ENCODE assay signal across 1 cellular context in genomic region chr17:14318906-14319205, GRCh38.
A peak's percentile ranks its signal among the peaks of the same experiment; 100 is the strongest.
TF ChIP-seq lines count a peak whose summit lies in the region.

No MANE protein-coding gene starts in this region.

TF ChIP-seq in HepG2, 621 proteins besides CTCF, POLR2A, EP300 and RAD21 (continued from another document):
- peak; percentile 59; the same call in 1 of the 2 replicates for TF ChIP-seq ZNF564 (CRISPR knock-in tag; IDR thresholded peaks at IDR 0.05)
- TF ChIP-seq MAFK (conservative IDR thresholded peaks at IDR 0.05 in 1 of 2, IDR thresholded peaks at IDR 0.05 in 1 of 2; ENCODE audit: low read length in 2 of 2): no peak
- no peak for TF ChIP-seq DNMT1 (CRISPR knock-in tag; IDR thresholded peaks at IDR 0.05)
- TF ChIP-seq POLR2G (IDR thresholded peaks at IDR 0.05; ENCODE audit: low read depth, low read length): no peak
- TF ChIP-seq BORCS8-MEF2B (CRISPR knock-in tag; IDR thresholded peaks at IDR 0.05): no peak
- no peak for TF ChIP-seq ZNF496 (CRISPR knock-in tag; IDR thresholded peaks at IDR 0.05; ENCODE audit: insufficient replicate concordance)
- TF ChIP-seq ZNF768 (CRISPR knock-in tag; IDR thresholded peaks at IDR 0.05): no peak
TF ChIP-seq in HepG2: peak in this region for 1.
